25 cellular contexts compared by ENCODE assay signal in genomic region chr15:40257656-40258450, GRCh38. TPM values are rescaled to one million over a fixed set of nuclear protein-coding genes. Genes with fewer than 3 reads are reported as not detected.
DNase-seq lines count a peak whose midpoint lies in the region; ATAC-seq and TF ChIP-seq lines count a peak whose summit lies in the region.
"Had no signal": no experiment of that assay in that cellular context is flagged by ENCODE, and none has a peak within 500 bp of the region (broad histone marks: within the 10 kb centered on the region; RNA-seq: fewer than 3 reads in every experiment).

No MANE protein-coding gene starts in this region.

- intact Hi-C loops in natural killer cell (cut with micrococcal nuclease): no loop called here
- intact Hi-C loops in activated T-helper 1 cell treated with anti-CD3 and anti-CD28 coated beads, Interleukin-12 subunit alpha, Interleukin-12 subunit beta, Interleukin-2, Interleukin-4 antibody, amounts not matched to agents 30 ng/mL and 10 ng/mL and 1 ng/mL, durations not matched to agents 14 hours and 24 hours and 36 hours (cut with micrococcal nuclease): no loop called here

- ATAC-seq in natural killer cell (no peak), RWPE2 (ENCODE audit: low read depth) (peak; percentile 42)
- no peak for ATAC-seq in natural killer cell treated with Interleukin-12 subunit alpha and Interleukin-12 subunit beta and Interleukin-15 and Interleukin-18, amount 100 ng/mL, for 72 hours
- ATAC-seq: A549; CD8-positive, alpha-beta T cell had no signal

- no peaks in the 10 kb centered on the region for H3K36me3 Mint-ChIP-seq in natural killer cell
- H3K36me3 Mint-ChIP-seq in natural killer cell treated with Interleukin-12 subunit alpha and Interleukin-12 subunit beta and Interleukin-15 and Interleukin-18, amount 100 ng/mL, for 72 hours: no peaks in the 10 kb centered on the region
- no peaks in the 10 kb centered on the region for H3K36me3 Mint-ChIP-seq in activated T-helper 1 cell treated with anti-CD3 and anti-CD28 coated beads, Interleukin-12 subunit alpha, Interleukin-12 subunit beta, Interleukin-2, Interleukin-4 antibody, amounts not matched to agents 30 ng/mL and 10 ng/mL and 1 ng/mL, durations not matched to agents 14 hours and 24 hours and 36 hours (ENCODE audit: low read depth)
- H3K36me3 Mint-ChIP-seq: CD8-positive, alpha-beta T cell; type B pancreatic cell had no signal

- peaks cover 10 to 11% of the 10 kb centered on the region in 2 donors for H3K4me1 Mint-ChIP-seq in natural killer cell
- peaks cover 10 to 13% of the 10 kb centered on the region in 2 donors for H3K4me1 Mint-ChIP-seq in natural killer cell treated with Interleukin-12 subunit alpha and Interleukin-12 subunit beta and Interleukin-15 and Interleukin-18, amount 100 ng/mL, for 72 hours (ENCODE audit: low read depth in 2 of 2)
- peaks cover 4% of the 10 kb centered on the region for H3K4me1 Mint-ChIP-seq in activated T-helper 1 cell treated with anti-CD3 and anti-CD28 coated beads, Interleukin-12 subunit alpha, Interleukin-12 subunit beta, Interleukin-2, Interleukin-4 antibody, amounts not matched to agents 30 ng/mL and 10 ng/mL and 1 ng/mL, durations not matched to agents 14 hours and 24 hours and 36 hours (ENCODE audit: low read depth)

- H3K9me3 Mint-ChIP-seq in natural killer cell: no peaks in the 10 kb centered on the region
- no peaks in the 10 kb centered on the region for H3K9me3 Mint-ChIP-seq in natural killer cell treated with Interleukin-12 subunit alpha and Interleukin-12 subunit beta and Interleukin-15 and Interleukin-18, amount 100 ng/mL, for 72 hours
- no peaks in the 10 kb centered on the region for H3K9me3 Mint-ChIP-seq in activated T-helper 1 cell treated with anti-CD3 and anti-CD28 coated beads, Interleukin-12 subunit alpha, Interleukin-12 subunit beta, Interleukin-2, Interleukin-4 antibody, amounts not matched to agents 30 ng/mL and 10 ng/mL and 1 ng/mL, durations not matched to agents 14 hours and 24 hours and 36 hours
- H3K9me3 Mint-ChIP-seq: CD8-positive, alpha-beta T cell; dendritic cell treated with granulocyte-macrophage colony-stimulating factor and Interleukin-4, amounts not matched to agents 40 ng/mL and 50 ng/mL, for 4 days; H9; type B pancreatic cell had no signal

- peak overlapping the region; percentile 58 for H3K4me3 Mint-ChIP-seq in natural killer cell
- no peak overlapping the region for H3K4me3 Mint-ChIP-seq in natural killer cell treated with Interleukin-12 subunit alpha and Interleukin-12 subunit beta and Interleukin-15 and Interleukin-18, amount 100 ng/mL, for 72 hours
- H3K4me3 Mint-ChIP-seq in activated T-helper 1 cell treated with anti-CD3 and anti-CD28 coated beads, Interleukin-12 subunit alpha, Interleukin-12 subunit beta, Interleukin-2, Interleukin-4 antibody, amounts not matched to agents 30 ng/mL and 10 ng/mL and 1 ng/mL, durations not matched to agents 14 hours and 24 hours and 36 hours: no peak overlapping the region
- H3K4me3 Mint-ChIP-seq: CD8-positive, alpha-beta T cell; dendritic cell treated with granulocyte-macrophage colony-stimulating factor and Interleukin-4, amounts not matched to agents 40 ng/mL and 50 ng/mL, for 4 days; type B pancreatic cell had no signal

- peak overlapping the region; percentile 74 to 75 for H3K27ac Mint-ChIP-seq in natural killer cell
- H3K27ac Mint-ChIP-seq in natural killer cell treated with Interleukin-12 subunit alpha and Interleukin-12 subunit beta and Interleukin-15 and Interleukin-18, amount 100 ng/mL, for 72 hours: no peak overlapping the region
- H3K27ac Mint-ChIP-seq in activated T-helper 1 cell treated with anti-CD3 and anti-CD28 coated beads, Interleukin-12 subunit alpha, Interleukin-12 subunit beta, Interleukin-2, Interleukin-4 antibody, amounts not matched to agents 30 ng/mL and 10 ng/mL and 1 ng/mL, durations not matched to agents 14 hours and 24 hours and 36 hours: no peak overlapping the region
- H3K27ac Mint-ChIP-seq: CD8-positive, alpha-beta T cell; dendritic cell treated with granulocyte-macrophage colony-stimulating factor and Interleukin-4, amounts not matched to agents 40 ng/mL and 50 ng/mL, for 4 days; type B pancreatic cell had no signal

- H3K36me3 ChIP-seq in RWPE2 (ENCODE audit: low read depth): peaks cover 12% of the 10 kb centered on the region

- TF ChIP-seq CTCF in natural killer cell (IDR thresholded peaks at IDR 0.05): no peak
- no peak for TF ChIP-seq CTCF in RWPE2 (IDR thresholded peaks at IDR 0.05; ENCODE audit: poor library complexity, severe bottlenecking)

- DNase-seq in natural killer cell (no peak), RWPE2 (ENCODE audit: low spot score) (no peak), iris pigment epithelial cell (ENCODE audit: low read depth) (peak; percentile 22), NCI-H187 (lab: John Stamatoyannopoulos, UW) (no peak), NCI-H1092 treated with DMSO at 0.1 percent for 48 hours (lab: John Stamatoyannopoulos, UW) (no peak), A172 (ENCODE audit: low spot score) (no peak)
- no peak for DNase-seq in natural killer cell treated with Interleukin-12 subunit alpha and Interleukin-12 subunit beta and Interleukin-15 and Interleukin-18, amount 100 ng/mL, for 72 hours (ENCODE audit: low spot score)
- no peak for DNase-seq in activated T-helper 1 cell treated with anti-CD3 and anti-CD28 coated beads, Interleukin-12 subunit alpha, Interleukin-12 subunit beta, Interleukin-2, Interleukin-4 antibody, amounts not matched to agents 30 ng/mL and 10 ng/mL and 1 ng/mL, durations not matched to agents 14 hours and 24 hours and 36 hours (ENCODE audit: low spot score)
- DNase-seq: activated CD4-positive, alpha-beta T cell treated with anti-CD3 and anti-CD28 coated beads, Interleukin-2, amount 50 U/mL, for 1 hour; activated naive CD4-positive, alpha-beta T cell treated with anti-CD3 and anti-CD28 coated beads, Interleukin-2, amount 50 U/mL, for 16 hours; caudate nucleus; CD8-positive, alpha-beta T cell; MM.1S; NCI-H1417 treated with DMSO at 0.1 percent for 48 hours; NCI-H510A treated with DMSO at 0.1 percent for 48 hours; nucleus accumbens had no signal

- H3K4me3 ChIP-seq in RWPE2 (ENCODE audit: severe bottlenecking): no peak overlapping the region
- H3K4me3 ChIP-seq: A549, lung had no signal

- peaks cover 9% of the 10 kb centered on the region for H3K4me1 ChIP-seq in RWPE2 (ENCODE audit: insufficient read depth, poor library complexity, severe bottlenecking)

- peaks cover 0 to 10% of the 10 kb centered on the region in 2 donors for H3K27me3 Mint-ChIP-seq in natural killer cell (ENCODE audit: low read depth in 2 of 2)
- H3K27me3 Mint-ChIP-seq in natural killer cell treated with Interleukin-12 subunit alpha and Interleukin-12 subunit beta and Interleukin-15 and Interleukin-18, amount 100 ng/mL, for 72 hours: peaks cover 8% of the 10 kb centered on the region in 2 donors
- H3K27me3 Mint-ChIP-seq in activated T-helper 1 cell treated with anti-CD3 and anti-CD28 coated beads, Interleukin-12 subunit alpha, Interleukin-12 subunit beta, Interleukin-2, Interleukin-4 antibody, amounts not matched to agents 30 ng/mL and 10 ng/mL and 1 ng/mL, durations not matched to agents 14 hours and 24 hours and 36 hours (ENCODE audit: insufficient read depth): peaks cover 40% of the 10 kb centered on the region

- H3K9me3 ChIP-seq in RWPE2 (ENCODE audit: severe bottlenecking): no peaks in the 10 kb centered on the region
- H3K9me3 ChIP-seq: A549 had no signal

- H3K27ac ChIP-seq in RWPE2 (ENCODE audit: poor library complexity, severe bottlenecking): peak overlapping the region; percentile 25
- H3K27ac ChIP-seq: A549 had no signal

- H3K27me3 ChIP-seq in RWPE2 (ENCODE audit: insufficient read depth, poor library complexity, severe bottlenecking): no peaks in the 10 kb centered on the region

RNA-seq across cellular contexts. Expression of gene PAK6, which starts 19.0 kb away (rescaled TPM):
- 10 to 100 TPM in 1 of 3 donors, 1 to 10 TPM in 2; 7.6 to 10.9 (median 7.9) TPM for total RNA-seq in natural killer cell
- 1 to 10 TPM; 1.9 to 2.9 TPM for total RNA-seq in natural killer cell treated with Interleukin-12 subunit alpha and Interleukin-12 subunit beta and Interleukin-15 and Interleukin-18, amount 100 ng/mL, for 72 hours
- 0.26 and 0.78 TPM in 2 replicates for total RNA-seq in activated T-helper 1 cell treated with anti-CD3 and anti-CD28 coated beads, Interleukin-12 subunit alpha, Interleukin-12 subunit beta, Interleukin-2, Interleukin-4 antibody, amounts not matched to agents 30 ng/mL and 10 ng/mL and 1 ng/mL, durations not matched to agents 14 hours and 24 hours and 36 hours
- 0.17 and 0.43 TPM in 2 replicates for total RNA-seq in A172 (2014; rRNA removed; shearing (Covaris generic))
- total RNA-seq: pulmonary artery endothelial cell had no signal

RNA-seq across cellular contexts. Expression of gene ANKRD63, which starts 25.0 kb away (rescaled TPM):
- not detected for total RNA-seq in natural killer cell
- total RNA-seq in natural killer cell treated with Interleukin-12 subunit alpha and Interleukin-12 subunit beta and Interleukin-15 and Interleukin-18, amount 100 ng/mL, for 72 hours: not detected
- not detected in 2 replicates for total RNA-seq in activated T-helper 1 cell treated with anti-CD3 and anti-CD28 coated beads, Interleukin-12 subunit alpha, Interleukin-12 subunit beta, Interleukin-2, Interleukin-4 antibody, amounts not matched to agents 30 ng/mL and 10 ng/mL and 1 ng/mL, durations not matched to agents 14 hours and 24 hours and 36 hours
- total RNA-seq in A172 (2014; rRNA removed; shearing (Covaris generic)): not detected in 2 replicates
- total RNA-seq: aorta; CD8-positive, alpha-beta T cell; kidney epithelial cell; lung; skeletal muscle tissue had no signal

RNA-seq across cellular contexts. Expression of gene PLCB2, which starts 49.9 kb away (rescaled TPM):
- total RNA-seq in natural killer cell: 100 to 1,000 TPM; 345 to 440 (median 432) TPM
- 100 to 1,000 TPM in 1 of 2 donors, 10 to 100 TPM in 1; 90.5 to 109 TPM for total RNA-seq in natural killer cell treated with Interleukin-12 subunit alpha and Interleukin-12 subunit beta and Interleukin-15 and Interleukin-18, amount 100 ng/mL, for 72 hours
- 88.5 and 89.0 TPM in 2 replicates for total RNA-seq in activated T-helper 1 cell treated with anti-CD3 and anti-CD28 coated beads, Interleukin-12 subunit alpha, Interleukin-12 subunit beta, Interleukin-2, Interleukin-4 antibody, amounts not matched to agents 30 ng/mL and 10 ng/mL and 1 ng/mL, durations not matched to agents 14 hours and 24 hours and 36 hours
- total RNA-seq in A172 (2014; rRNA removed; shearing (Covaris generic)): not detected in 2 replicates

Comparison
In these comparisons a context has a peak if more than half of its experiments do, and no peak if none do; other contexts are left out.
1. H3K27ac Mint-ChIP-seq: peak in natural killer cell (2 of 2); none in natural killer cell treated with Interleukin-12 subunit alpha and Interleukin-12 subunit beta and Interleukin-15 and Interleukin-18, amount 100 ng/mL, for 72 hours (0 of 2) and activated T-helper 1 cell treated with anti-CD3 and anti-CD28 coated beads, Interleukin-12 subunit alpha, Interleukin-12 subunit beta, Interleukin-2, Interleukin-4 antibody, amounts not matched to agents 30 ng/mL and 10 ng/mL and 1 ng/mL, durations not matched to agents 14 hours and 24 hours and 36 hours (single experiment).
2. RNA of gene PLCB2, which starts 49.9 kb away (total RNA-seq): 345 to 440 TPM in natural killer cell, 90.5 to 109 TPM in natural killer cell treated with Interleukin-12 subunit alpha and Interleukin-12 subunit beta and Interleukin-15 and Interleukin-18, amount 100 ng/mL, for 72 hours and 88.5 to 89.0 TPM in activated T-helper 1 cell treated with anti-CD3 and anti-CD28 coated beads, Interleukin-12 subunit alpha, Interleukin-12 subunit beta, Interleukin-2, Interleukin-4 antibody, amounts not matched to agents 30 ng/mL and 10 ng/mL and 1 ng/mL, durations not matched to agents 14 hours and 24 hours and 36 hours; not detected in A172; every median in the first group is over 10 times any median in the second.